21 cellular contexts compared by ENCODE assay signal in the genomic region with DNA sequence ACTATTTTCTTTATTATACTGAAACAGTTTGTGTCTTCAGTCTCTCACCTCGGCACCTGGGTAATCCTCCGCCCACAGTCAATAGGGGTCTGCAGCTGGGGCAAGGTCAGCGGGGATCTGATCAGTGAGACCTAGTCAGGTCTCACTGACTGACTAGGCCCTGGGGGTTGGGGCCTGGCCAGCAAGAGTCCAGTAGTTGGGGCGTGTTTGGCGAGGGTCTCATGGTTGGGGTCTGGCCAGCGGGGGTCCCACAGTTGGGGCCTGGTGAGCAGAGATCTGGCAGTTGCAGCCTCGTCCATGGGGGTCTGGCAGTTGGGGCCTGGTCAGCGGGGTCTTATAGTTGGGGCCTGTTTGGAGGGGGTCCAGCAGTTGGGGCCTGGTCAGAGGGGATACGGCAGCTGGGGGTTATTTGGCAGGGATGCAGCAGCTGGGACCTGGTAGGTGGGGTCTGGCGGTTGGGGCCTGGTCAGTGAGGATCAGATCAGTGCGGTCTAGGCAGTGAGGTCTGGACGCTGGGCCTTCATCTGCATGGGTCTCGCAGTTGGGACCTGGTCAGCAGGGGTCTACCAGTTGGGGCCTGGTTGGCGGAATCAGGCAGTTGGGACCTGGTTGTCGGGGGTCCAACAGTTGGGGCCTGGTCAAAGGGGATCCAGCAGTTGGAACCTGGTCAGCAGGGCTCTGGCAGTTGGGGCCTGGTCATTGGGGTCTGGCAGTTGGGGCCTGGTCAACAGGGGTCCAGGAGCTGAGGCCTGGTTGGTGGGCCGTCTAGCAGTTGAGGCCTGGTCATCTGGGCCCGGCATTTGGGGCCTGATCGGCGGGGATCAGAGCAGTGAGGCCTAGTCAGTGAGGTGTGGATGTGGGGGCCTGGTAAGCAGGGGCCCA.
DNase-seq lines count a peak whose midpoint lies in the region; FAIRE-seq and TF ChIP-seq lines count a peak whose summit lies in the region.
"Had no signal": no experiment of that assay in that cellular context is flagged by ENCODE, and none has a peak within 500 bp of the region (broad histone marks: within the 10 kb centered on the region; RNA-seq: fewer than 3 reads in every experiment).

No MANE protein-coding gene starts in this region.

- H3K36me3 Mint-ChIP-seq in chondrocyte (ENCODE audit: low read depth): no peaks in the 10 kb centered on the region
- no peaks in the 10 kb centered on the region for H3K36me3 Mint-ChIP-seq in neural crest cell (ENCODE audit: low read depth)
- H3K36me3 Mint-ChIP-seq: CD8-positive, alpha-beta memory T cell had no signal

- 87 to 92% methylated on average over 17 to 19 of the region's 19 CpGs for WGBS in testis, 2 donors

- H3K4me3 Mint-ChIP-seq in chondrocyte (ENCODE audit: unreplicated experiment) (no peak overlapping the region), neural crest cell (no peak overlapping the region)
- H3K4me3 Mint-ChIP-seq: CD8-positive, alpha-beta memory T cell had no signal

- DNase-seq in activated effector memory CD4-positive, alpha-beta T cell treated with anti-CD3 and anti-CD28 coated beads, Interleukin-2, amount 50 U/mL, for 16 hours: peak; percentile 56
- DNase-seq in activated effector memory CD4-positive, alpha-beta T cell treated with Interleukin-2 at 50 U/mL for 16 hours: no peak
- DNase-seq in chondrocyte (ENCODE audit: low spot score) (peak; percentile 81), neural crest cell (ENCODE audit: low read depth, low spot score) (no peak), testis (peak; percentile 14), DMS79 (lab: John Stamatoyannopoulos, UW) (no peak), GM12891 (ENCODE audit: insufficient read length, low spot score) (no peak)
- DNase-seq: CD8-positive, alpha-beta memory T cell; DMS79 treated with DMSO at 0.1 percent for 48 hours; NCI-H1417; NCI-H187; NCI-H2227 treated with DMSO at 0.1 percent for 48 hours; NCI-H510A treated with DMSO at 0.1 percent for 48 hours; NCI-H82; OCI-M1; SHP77 had no signal

- TF ChIP-seq POLR2A in testis (IDR thresholded peaks at IDR 0.05) (no peak), GM12891 (IDR thresholded peaks at IDR 0.05; ENCODE audit: low read depth, low read length) (no peak)

- no peak for TF ChIP-seq CTCF in chondrocyte (IDR thresholded peaks at IDR 0.05)
- TF ChIP-seq CTCF in neural crest cell (conservative IDR thresholded peaks at IDR 0.05): no peak
- no peak for TF ChIP-seq CTCF in testis (IDR thresholded peaks at IDR 0.05)

- H3K4me1 Mint-ChIP-seq in chondrocyte (ENCODE audit: low read depth) (no peaks in the 10 kb centered on the region), neural crest cell (no peaks in the 10 kb centered on the region)
- H3K4me1 Mint-ChIP-seq: CD8-positive, alpha-beta memory T cell had no signal

- H3K36me3 ChIP-seq in testis (ENCODE audit: low read depth, missing control alignments): no peaks in the 10 kb centered on the region
- H3K36me3 ChIP-seq: BLaER1 treated with 17β-estradiol and CSF1 and Interleukin-3, amounts not matched to agents 10 nM and 100 nM; HAP-1 had no signal

- peaks cover 5% of the 10 kb centered on the region for H3K27me3 Mint-ChIP-seq in chondrocyte (ENCODE audit: low read depth)
- peaks cover 3% of the 10 kb centered on the region for H3K27me3 Mint-ChIP-seq in neural crest cell (ENCODE audit: low read depth)
- H3K27me3 Mint-ChIP-seq: CD8-positive, alpha-beta memory T cell had no signal

- no peaks in the 10 kb centered on the region for H3K27me3 ChIP-seq in testis
- H3K27me3 ChIP-seq: BLaER1 treated with 17β-estradiol and CSF1 and Interleukin-3, amounts not matched to agents 10 nM and 100 nM had no signal

- H3K9me3 Mint-ChIP-seq in chondrocyte (ENCODE audit: low read depth) (peaks cover 3% of the 10 kb centered on the region), neural crest cell (peaks cover 5% of the 10 kb centered on the region)
- H3K9me3 Mint-ChIP-seq: CD8-positive, alpha-beta memory T cell had no signal

- FAIRE-seq in GM12891 (lab: Jason Lieb, UNC): no peak
- FAIRE-seq: D721Med had no signal

- intact Hi-C loops in testis (cut with DNase I; ENCODE audit: low total_unique reads): no loop called here

- H3K4me3 ChIP-seq in testis: no peak overlapping the region
- H3K4me3 ChIP-seq: BLaER1 treated with 17β-estradiol and CSF1 and Interleukin-3, amounts not matched to agents 10 nM and 100 nM; HAP-1 had no signal

- H3K4me1 ChIP-seq in testis: no peaks in the 10 kb centered on the region
- H3K4me1 ChIP-seq: HAP-1 had no signal

- no peak overlapping the region for H3K27ac Mint-ChIP-seq in chondrocyte (ENCODE audit: unreplicated experiment)
- H3K27ac Mint-ChIP-seq in neural crest cell (ENCODE audit: unreplicated experiment): peak overlapping the region; percentile 71

- H3K27ac ChIP-seq in testis: no peak overlapping the region
- H3K27ac ChIP-seq: BLaER1 treated with 17β-estradiol and CSF1 and Interleukin-3, amounts not matched to agents 10 nM and 100 nM; HL-60; KMS-11 had no signal

- H3K9me3 ChIP-seq in testis: no peaks in the 10 kb centered on the region
- H3K9me3 ChIP-seq: HAP-1 had no signal

TF ChIP-seq in GM12891, 5 proteins besides CTCF, POLR2A, EP300 and RAD21:
- no peak for TF ChIP-seq POLR2AphosphoS5 (IDR thresholded peaks at IDR 0.05; ENCODE audit: low read depth, low read length)
- no peak for TF ChIP-seq TAF1 (IDR thresholded peaks at IDR 0.05; ENCODE audit: low read depth, low read length)
- no peak for TF ChIP-seq SPI1 (IDR thresholded peaks at IDR 0.05; ENCODE audit: low read depth, low read length)
- TF ChIP-seq PAX5 (IDR thresholded peaks at IDR 0.05; ENCODE audit: insufficient read depth, low read length, severe bottlenecking): no peak
- no peak for TF ChIP-seq POU2F2 (IDR thresholded peaks at IDR 0.05; ENCODE audit: low read depth, low read length)

Comparison
In these comparisons a context has a peak if more than half of its experiments do, and no peak if none do; other contexts are left out.
1. DNase-seq: peak in activated effector memory CD4-positive, alpha-beta T cell treated with anti-CD3 and anti-CD28 coated beads, Interleukin-2, amount 50 U/mL, for 16 hours (single experiment), chondrocyte (single experiment) and testis (single experiment); none in activated effector memory CD4-positive, alpha-beta T cell treated with Interleukin-2 at 50 U/mL for 16 hours (single experiment), neural crest cell (single experiment), DMS79 (single experiment) and GM12891 (single experiment).